In genomic region chr3:150727653-150728502, GRCh38 we compare ENCODE assay signal across 1 cellular context.
TF ChIP-seq lines count a peak whose summit lies in the region.

No MANE protein-coding gene starts in this region.

TF ChIP-seq in K562, 482 proteins besides CTCF, POLR2A, EP300 and RAD21 (continued from another document and continues in another):
- no peak for TF ChIP-seq ZNF318 (IDR thresholded peaks at IDR 0.05; ENCODE audit: borderline replicate concordance in 1 of 2, low read depth in 1 of 2)
- TF ChIP-seq, protein P1, sequence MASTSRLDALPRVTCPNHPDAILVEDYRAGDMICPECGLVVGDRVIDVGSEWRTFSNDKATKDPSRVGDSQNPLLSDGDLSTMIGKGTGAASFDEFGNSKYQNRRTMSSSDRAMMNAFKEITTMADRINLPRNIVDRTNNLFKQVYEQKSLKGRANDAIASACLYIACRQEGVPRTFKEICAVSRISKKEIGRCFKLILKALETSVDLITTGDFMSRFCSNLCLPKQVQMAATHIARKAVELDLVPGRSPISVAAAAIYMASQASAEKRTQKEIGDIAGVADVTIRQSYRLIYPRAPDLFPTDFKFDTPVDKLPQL (IDR thresholded peaks at IDR 0.05; ENCODE audit: extremely low read depth, insufficient read length), result no peak
- TF ChIP-seq, protein P2, sequence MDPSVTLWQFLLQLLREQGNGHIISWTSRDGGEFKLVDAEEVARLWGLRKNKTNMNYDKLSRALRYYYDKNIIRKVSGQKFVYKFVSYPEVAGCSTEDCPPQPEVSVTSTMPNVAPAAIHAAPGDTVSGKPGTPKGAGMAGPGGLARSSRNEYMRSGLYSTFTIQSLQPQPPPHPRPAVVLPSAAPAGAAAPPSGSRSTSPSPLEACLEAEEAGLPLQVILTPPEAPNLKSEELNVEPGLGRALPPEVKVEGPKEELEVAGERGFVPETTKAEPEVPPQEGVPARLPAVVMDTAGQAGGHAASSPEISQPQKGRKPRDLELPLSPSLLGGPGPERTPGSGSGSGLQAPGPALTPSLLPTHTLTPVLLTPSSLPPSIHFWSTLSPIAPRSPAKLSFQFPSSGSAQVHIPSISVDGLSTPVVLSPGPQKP (CRISPR knock-in tag; IDR thresholded peaks at IDR 0.05), result no peak
- no peak for TF ChIP-seq HDGF (IDR thresholded peaks at IDR 0.05)
- TF ChIP-seq CEBPB (tag; IDR thresholded peaks at IDR 0.05), result no peak
- TF ChIP-seq BRD4 (IDR thresholded peaks at IDR 0.05), result no peak
- TF ChIP-seq CXXC5 (CRISPR knock-in tag; IDR thresholded peaks at IDR 0.05), result peak; percentile 47; the same call in 1 of the 2 replicates
- no peak for TF ChIP-seq GMEB1 (CRISPR knock-in tag; IDR thresholded peaks at IDR 0.05)
- peak in 1 of 2 experiments; percentile 80; a peak in 2 of 4 replicates for TF ChIP-seq UBTF (IDR thresholded peaks at IDR 0.05; ENCODE audit: borderline replicate concordance in 1 of 2, low read depth in 2 of 2, low read length in 2 of 2)
- TF ChIP-seq, protein P3, sequence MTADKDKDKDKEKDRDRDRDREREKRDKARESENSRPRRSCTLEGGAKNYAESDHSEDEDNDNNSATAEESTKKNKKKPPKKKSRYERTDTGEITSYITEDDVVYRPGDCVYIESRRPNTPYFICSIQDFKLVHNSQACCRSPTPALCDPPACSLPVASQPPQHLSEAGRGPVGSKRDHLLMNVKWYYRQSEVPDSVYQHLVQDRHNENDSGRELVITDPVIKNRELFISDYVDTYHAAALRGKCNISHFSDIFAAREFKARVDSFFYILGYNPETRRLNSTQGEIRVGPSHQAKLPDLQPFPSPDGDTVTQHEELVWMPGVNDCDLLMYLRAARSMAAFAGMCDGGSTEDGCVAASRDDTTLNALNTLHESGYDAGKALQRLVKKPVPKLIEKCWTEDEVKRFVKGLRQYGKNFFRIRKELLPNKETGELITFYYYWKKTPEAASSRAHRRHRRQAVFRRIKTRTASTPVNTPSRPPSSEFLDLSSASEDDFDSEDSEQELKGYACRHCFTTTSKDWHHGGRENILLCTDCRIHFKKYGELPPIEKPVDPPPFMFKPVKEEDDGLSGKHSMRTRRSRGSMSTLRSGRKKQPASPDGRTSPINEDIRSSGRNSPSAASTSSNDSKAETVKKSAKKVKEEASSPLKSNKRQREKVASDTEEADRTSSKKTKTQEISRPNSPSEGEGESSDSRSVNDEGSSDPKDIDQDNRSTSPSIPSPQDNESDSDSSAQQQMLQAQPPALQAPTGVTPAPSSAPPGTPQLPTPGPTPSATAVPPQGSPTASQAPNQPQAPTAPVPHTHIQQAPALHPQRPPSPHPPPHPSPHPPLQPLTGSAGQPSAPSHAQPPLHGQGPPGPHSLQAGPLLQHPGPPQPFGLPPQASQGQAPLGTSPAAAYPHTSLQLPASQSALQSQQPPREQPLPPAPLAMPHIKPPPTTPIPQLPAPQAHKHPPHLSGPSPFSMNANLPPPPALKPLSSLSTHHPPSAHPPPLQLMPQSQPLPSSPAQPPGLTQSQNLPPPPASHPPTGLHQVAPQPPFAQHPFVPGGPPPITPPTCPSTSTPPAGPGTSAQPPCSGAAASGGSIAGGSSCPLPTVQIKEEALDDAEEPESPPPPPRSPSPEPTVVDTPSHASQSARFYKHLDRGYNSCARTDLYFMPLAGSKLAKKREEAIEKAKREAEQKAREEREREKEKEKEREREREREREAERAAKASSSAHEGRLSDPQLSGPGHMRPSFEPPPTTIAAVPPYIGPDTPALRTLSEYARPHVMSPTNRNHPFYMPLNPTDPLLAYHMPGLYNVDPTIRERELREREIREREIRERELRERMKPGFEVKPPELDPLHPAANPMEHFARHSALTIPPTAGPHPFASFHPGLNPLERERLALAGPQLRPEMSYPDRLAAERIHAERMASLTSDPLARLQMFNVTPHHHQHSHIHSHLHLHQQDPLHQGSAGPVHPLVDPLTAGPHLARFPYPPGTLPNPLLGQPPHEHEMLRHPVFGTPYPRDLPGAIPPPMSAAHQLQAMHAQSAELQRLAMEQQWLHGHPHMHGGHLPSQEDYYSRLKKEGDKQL (CRISPR knock-in tag; IDR thresholded peaks at IDR 0.05; ENCODE audit: borderline replicate concordance), result no peak
- no peak for TF ChIP-seq AFF1 (IDR thresholded peaks at IDR 0.05; ENCODE audit: low read depth in 1 of 2, partially characterized antibody in 2 of 2)
- no peak for TF ChIP-seq HMGN3 (IDR thresholded peaks at IDR 0.05; ENCODE audit: borderline replicate concordance, extremely low read depth, insufficient read length, low read depth, low read length)
- no peak for TF ChIP-seq BCL6 (CRISPR knock-in tag; IDR thresholded peaks at IDR 0.05)
- TF ChIP-seq IFI16 (CRISPR knock-in tag; IDR thresholded peaks at IDR 0.05), result no peak; the same call in 1 of the 2 replicates
- TF ChIP-seq ESRRB (CRISPR knock-in tag; IDR thresholded peaks at IDR 0.05; ENCODE audit: borderline replicate concordance), result no peak
- TF ChIP-seq, protein P4, sequence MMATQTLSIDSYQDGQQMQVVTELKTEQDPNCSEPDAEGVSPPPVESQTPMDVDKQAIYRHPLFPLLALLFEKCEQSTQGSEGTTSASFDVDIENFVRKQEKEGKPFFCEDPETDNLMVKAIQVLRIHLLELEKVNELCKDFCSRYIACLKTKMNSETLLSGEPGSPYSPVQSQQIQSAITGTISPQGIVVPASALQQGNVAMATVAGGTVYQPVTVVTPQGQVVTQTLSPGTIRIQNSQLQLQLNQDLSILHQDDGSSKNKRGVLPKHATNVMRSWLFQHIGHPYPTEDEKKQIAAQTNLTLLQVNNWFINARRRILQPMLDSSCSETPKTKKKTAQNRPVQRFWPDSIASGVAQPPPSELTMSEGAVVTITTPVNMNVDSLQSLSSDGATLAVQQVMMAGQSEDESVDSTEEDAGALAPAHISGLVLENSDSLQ (IDR thresholded peaks at IDR 0.05), result peak; percentile 19; the same call in 1 of the 2 replicates
- TF ChIP-seq ZNF232 (CRISPR knock-in tag; IDR thresholded peaks at IDR 0.05), result no peak
- TF ChIP-seq BRD9 (IDR thresholded peaks at IDR 0.05; ENCODE audit: low read depth, partially characterized antibody), result peak; percentile 31
